ENCODE assay signal across 9 cellular contexts in genomic region chr4:158824425-158825274, GRCh38. TPM values are rescaled to one million over a fixed set of nuclear protein-coding genes. Genes with fewer than 3 reads are reported as not detected.
A peak's percentile ranks its signal among the peaks of the same experiment; 100 is the strongest.
DNase-seq lines count a peak whose midpoint lies in the region; ATAC-seq and TF ChIP-seq lines count a peak whose summit lies in the region.
"Had no signal": no experiment of that assay in that cellular context is flagged by ENCODE, and none has a peak within 500 bp of the region (broad histone marks: within the 10 kb centered on the region; RNA-seq: fewer than 3 reads in every experiment).

No MANE protein-coding gene starts in this region.

- H3K27ac ChIP-seq in HEK293 (ENCODE audit: extremely low read depth, low read depth, low read length) (peak overlapping the region; percentile 36), right atrium auricular region (peak overlapping the region; percentile 66 to 83), skeletal muscle tissue (ENCODE audit: low read depth, low read length) (peak overlapping the region; percentile 53), A673 (ENCODE audit: low read depth, low read length, poor library complexity, severe bottlenecking) (no peak overlapping the region)

- intact Hi-C loops in activated T-helper 2 cell treated with anti-CD3 and anti-CD28 coated beads, Interferon-gamma antibody, Interleukin-2, Interleukin-4, amounts not matched to agents 10 μg/mL and 5 μg/mL and 100 μg/mL, durations not matched to agents 14 hours and 24 hours and 36 hours (cut with micrococcal nuclease), result loop anchor here (5.0 kb wide), 1 partner anchor 152 kb away; the partner anchor contains the start of genes C4orf46 and ETFDH
- intact Hi-C loops in A673 (cut with micrococcal nuclease; ENCODE audit: unreplicated experiment), result no loop called here

- peak overlapping the region; percentile 35 for H3K27ac Mint-ChIP-seq in activated T-helper 2 cell treated with anti-CD3 and anti-CD28 coated beads, Interferon-gamma antibody, Interleukin-2, Interleukin-4, amounts not matched to agents 10 μg/mL and 5 μg/mL and 100 μg/mL, durations not matched to agents 14 hours and 24 hours and 36 hours
- no peak overlapping the region for H3K27ac Mint-ChIP-seq in activated naive CD4-positive, alpha-beta T cell treated with anti-CD3 and anti-CD28 coated beads, Interleukin-2, amount 10 ng/mL, durations not matched to agents 7 days and 5 days

- H3K9me3 Mint-ChIP-seq in activated T-helper 2 cell treated with anti-CD3 and anti-CD28 coated beads, Interferon-gamma antibody, Interleukin-2, Interleukin-4, amounts not matched to agents 10 μg/mL and 5 μg/mL and 100 μg/mL, durations not matched to agents 14 hours and 24 hours and 36 hours, result no peaks in the 10 kb centered on the region
- H3K9me3 Mint-ChIP-seq in activated naive CD4-positive, alpha-beta T cell treated with anti-CD3 and anti-CD28 coated beads, Interleukin-2, amount 10 ng/mL, durations not matched to agents 7 days and 5 days, result no peaks in the 10 kb centered on the region

- CTCF ChIA-PET in HEK293 (lab: Yijun Ruan, JAX), result interaction anchor here (0.6 to 1.0 kb wide), 2 partner anchors 10 to 235 kb away, joined by 3 read pairs; no protein-coding TSS in a partner anchor
- CTCF ChIA-PET in A673 (lab: Charles Lee), result no interaction called here
- CTCF ChIA-PET in activated naive CD4-positive, alpha-beta T cell treated with anti-CD3 and anti-CD28 coated beads, Interleukin-2, amount 10 ng/mL, durations not matched to agents 7 days and 5 days (lab: Charles Lee), result no interaction called here

- no peak overlapping the region for H3K4me3 Mint-ChIP-seq in activated T-helper 2 cell treated with anti-CD3 and anti-CD28 coated beads, Interferon-gamma antibody, Interleukin-2, Interleukin-4, amounts not matched to agents 10 μg/mL and 5 μg/mL and 100 μg/mL, durations not matched to agents 14 hours and 24 hours and 36 hours (ENCODE audit: low read depth)
- H3K4me3 Mint-ChIP-seq in activated naive CD4-positive, alpha-beta T cell treated with anti-CD3 and anti-CD28 coated beads, Interleukin-2, amount 10 ng/mL, durations not matched to agents 7 days and 5 days, result no peak overlapping the region

- H3K4me3 ChIP-seq in HEK293 (ENCODE audit: low read depth, low read length), result no peak overlapping the region
- no peak overlapping the region for H3K4me3 ChIP-seq in right atrium auricular region
- peak overlapping the region in 1 of 3 donors; percentile 16 for H3K4me3 ChIP-seq in skeletal muscle tissue (ENCODE audit: low read length in 3 of 3)
- no peak overlapping the region for H3K4me3 ChIP-seq in A673 (ENCODE audit: low read depth, low read length, poor library complexity, severe bottlenecking)

- peaks cover 38% of the 10 kb centered on the region for H3K4me1 ChIP-seq in HEK293 (ENCODE audit: control insufficient read depth, insufficient read depth, low read length)
- peaks cover 0 to 86% of the 10 kb centered on the region in 2 donors for H3K4me1 ChIP-seq in right atrium auricular region
- peaks cover 56 to 66% (median 59%) of the 10 kb centered on the region in 3 donors for H3K4me1 ChIP-seq in skeletal muscle tissue (ENCODE audit: control insufficient read depth in 3 of 3, insufficient read depth in 3 of 3, low read length in 3 of 3)
- no peaks in the 10 kb centered on the region for H3K4me1 ChIP-seq in A673 (ENCODE audit: insufficient read depth, low read length, poor library complexity, severe bottlenecking)

- H3K9me3 ChIP-seq in HEK293 (ENCODE audit: control insufficient read depth, insufficient read depth, low read depth, low read length), result no peaks in the 10 kb centered on the region
- no peaks in the 10 kb centered on the region for H3K9me3 ChIP-seq in right atrium auricular region
- H3K9me3 ChIP-seq in skeletal muscle tissue (ENCODE audit: control insufficient read depth in 3 of 3, low read length in 3 of 3), result peaks cover 0 to 4% (median 2%) of the 10 kb centered on the region in 3 donors
- no peaks in the 10 kb centered on the region for H3K9me3 ChIP-seq in A673 (ENCODE audit: low read depth, low read length, poor library complexity, severe bottlenecking)

- no peak for DNase-seq in activated T-helper 2 cell treated with anti-CD3 and anti-CD28 coated beads, Interferon-gamma antibody, Interleukin-2, Interleukin-4, amounts not matched to agents 10 μg/mL and 5 μg/mL and 100 μg/mL, durations not matched to agents 14 hours and 24 hours and 36 hours (ENCODE audit: low spot score)
- DNase-seq in right atrium auricular region (ENCODE audit: low spot score) (no peak), A673 (ENCODE audit: low spot score) (no peak), NCI-H2171 (lab: John Stamatoyannopoulos, UW) (no peak)
- DNase-seq in activated naive CD4-positive, alpha-beta T cell treated with anti-CD3 and anti-CD28 coated beads, Interleukin-2, amount 10 ng/mL, durations not matched to agents 7 days and 5 days, result no peak
- DNase-seq: NCI-H2029 treated with DMSO at 0.1 percent for 48 hours had no signal

- no TSS peak for BruUV-seq in A673 (replicated peaks; lab: Mats Ljungman, UMichigan)

- H3K27me3 ChIP-seq in right atrium auricular region (no peaks in the 10 kb centered on the region), skeletal muscle tissue (ENCODE audit: control insufficient read depth in 3 of 3, insufficient read depth in 3 of 3, low read length in 3 of 3) (no peaks in the 10 kb centered on the region), A673 (replicated peaks; ENCODE audit: insufficient read depth, low read depth, low read length, poor library complexity) (no peaks in the 10 kb centered on the region)

- ATAC-seq in HG03442 (IDR thresholded peaks at IDR 0.05; ENCODE audit: unreplicated experiment), result no peak

- peaks cover 68% of the 10 kb centered on the region for H3K4me1 Mint-ChIP-seq in activated T-helper 2 cell treated with anti-CD3 and anti-CD28 coated beads, Interferon-gamma antibody, Interleukin-2, Interleukin-4, amounts not matched to agents 10 μg/mL and 5 μg/mL and 100 μg/mL, durations not matched to agents 14 hours and 24 hours and 36 hours (ENCODE audit: low read depth)
- H3K4me1 Mint-ChIP-seq in activated naive CD4-positive, alpha-beta T cell treated with anti-CD3 and anti-CD28 coated beads, Interleukin-2, amount 10 ng/mL, durations not matched to agents 7 days and 5 days, result peaks cover 33% of the 10 kb centered on the region

- POLR2A ChIA-PET in HEK293 (lab: Yijun Ruan, JAX) (no interaction called here), A673 (lab: Charles Lee; ENCODE audit: low non-redundant PET) (no interaction called here)

- peaks cover 12% of the 10 kb centered on the region for H3K36me3 Mint-ChIP-seq in activated T-helper 2 cell treated with anti-CD3 and anti-CD28 coated beads, Interferon-gamma antibody, Interleukin-2, Interleukin-4, amounts not matched to agents 10 μg/mL and 5 μg/mL and 100 μg/mL, durations not matched to agents 14 hours and 24 hours and 36 hours (ENCODE audit: low read depth)
- peaks cover 10% of the 10 kb centered on the region for H3K36me3 Mint-ChIP-seq in activated naive CD4-positive, alpha-beta T cell treated with anti-CD3 and anti-CD28 coated beads, Interleukin-2, amount 10 ng/mL, durations not matched to agents 7 days and 5 days

- H3K36me3 ChIP-seq in HEK293 (ENCODE audit: control insufficient read depth in 2 of 2, insufficient read depth in 1 of 2, low read length in 2 of 2), result no peaks in the 10 kb centered on the region
- peaks cover 5% of the 10 kb centered on the region for H3K36me3 ChIP-seq in right atrium auricular region
- H3K36me3 ChIP-seq in skeletal muscle tissue (ENCODE audit: control insufficient read depth in 3 of 3, insufficient read depth in 3 of 3, low read length in 3 of 3), result peaks cover 0 to 5% (median 4%) of the 10 kb centered on the region in 3 donors
- no peaks in the 10 kb centered on the region for H3K36me3 ChIP-seq in A673 (ENCODE audit: insufficient read depth, low read length, poor library complexity, severe bottlenecking)

- H3K27me3 Mint-ChIP-seq in activated T-helper 2 cell treated with anti-CD3 and anti-CD28 coated beads, Interferon-gamma antibody, Interleukin-2, Interleukin-4, amounts not matched to agents 10 μg/mL and 5 μg/mL and 100 μg/mL, durations not matched to agents 14 hours and 24 hours and 36 hours (ENCODE audit: low read depth), result no peaks in the 10 kb centered on the region
- no peaks in the 10 kb centered on the region for H3K27me3 Mint-ChIP-seq in activated naive CD4-positive, alpha-beta T cell treated with anti-CD3 and anti-CD28 coated beads, Interleukin-2, amount 10 ng/mL, durations not matched to agents 7 days and 5 days

- no peak for TF ChIP-seq CTCF in HEK293 (tag by site-specific recombination; IDR thresholded peaks at IDR 0.05)
- no peak for TF ChIP-seq CTCF in right atrium auricular region (IDR thresholded peaks at IDR 0.05)
- no peak for TF ChIP-seq CTCF in A673 (conservative IDR thresholded peaks at IDR 0.05; ENCODE audit: low read depth, low read length)

- peak overlapping the region; percentile 0 to 42 (median 2) for H3K9ac ChIP-seq in skeletal muscle tissue (ENCODE audit: low read depth in 1 of 3, low read length in 3 of 3)

TF ChIP-seq in HEK293, 187 proteins besides CTCF, POLR2A, EP300 and RAD21 (continues in another document):
- TF ChIP-seq ZNF184 (tag by site-specific recombination; IDR thresholded peaks at IDR 0.05), result no peak
- no peak for TF ChIP-seq ZFP37 (tag by site-specific recombination; IDR thresholded peaks at IDR 0.05)
- TF ChIP-seq MYNN (tag by site-specific recombination; IDR thresholded peaks at IDR 0.05; ENCODE audit: borderline replicate concordance), result peak; percentile 93
- TF ChIP-seq ZNF19 (tag by site-specific recombination; IDR thresholded peaks at IDR 0.05; ENCODE audit: low read depth), result no peak
- TF ChIP-seq ZNF354C (tag by site-specific recombination; IDR thresholded peaks at IDR 0.05; ENCODE audit: borderline replicate concordance, low read depth), result no peak
- TF ChIP-seq ZNF510 (tag by site-specific recombination; IDR thresholded peaks at IDR 0.05; ENCODE audit: insufficient replicate concordance), result no peak
- no peak for TF ChIP-seq AEBP2 (tag by site-specific recombination; IDR thresholded peaks at IDR 0.05; ENCODE audit: borderline replicate concordance)

RNA-seq across cellular contexts. Expression of gene FNIP2, which starts 55.8 kb away (rescaled TPM):
- 10.5 and 11.9 TPM in 2 replicates for total RNA-seq in activated T-helper 2 cell treated with anti-CD3 and anti-CD28 coated beads, Interferon-gamma antibody, Interleukin-2, Interleukin-4, amounts not matched to agents 10 μg/mL and 5 μg/mL and 100 μg/mL, durations not matched to agents 14 hours and 24 hours and 36 hours
- 10 to 100 TPM; 38.3 to 42.4 TPM for total RNA-seq in right atrium auricular region
- 21.4 TPM for total RNA-seq in skeletal muscle tissue
- 16.1 and 17.6 TPM in 2 replicates for total RNA-seq in A673 (2021)
